Comparison of ENCODE assay signal across 26 cellular contexts in genomic region chr4:7451800-7452199, GRCh38. TPM values are rescaled to one million over a fixed set of nuclear protein-coding genes. Genes with fewer than 3 reads are reported as not detected.
"Had no signal": no experiment of that assay in that cellular context is flagged by ENCODE, and none has a peak within 500 bp of the region (broad histone marks: within the 10 kb centered on the region; RNA-seq: fewer than 3 reads in every experiment).

No MANE protein-coding gene starts in this region.

- H3K27ac ChIP-seq: dorsolateral prefrontal cortex, hepatocyte, parathyroid adenoma, psoas muscle, spleen, suprapubic skin, thyroid gland, vagina had no signal

- H3K9me3 ChIP-seq: psoas muscle, suprapubic skin, thyroid gland, vagina had no signal

- ATAC-seq: left colon, left ventricle myocardium superior had no signal

- H3K4me3 Mint-ChIP-seq: natural killer cell treated with Interleukin-12 subunit alpha and Interleukin-12 subunit beta and Interleukin-15 and Interleukin-18, amount 100 ng/mL, for 72 hours; type B pancreatic cell had no signal

- DNase-seq: cortex of kidney; dorsolateral prefrontal cortex; effector CD8-positive, alpha-beta T cell; foreskin melanocyte; head of caudate nucleus; left colon; mesenchymal stem cell; midbrain; psoas muscle; retina; spleen; stimulated activated CD4-positive, alpha-beta T cell treated with anti-CD3 and anti-CD28 coated beads, Interleukin-15, amount 100 ng/mL, for 24 hours; stimulated activated CD4-positive, alpha-beta T cell treated with anti-CD3 and anti-CD28 coated beads, Interleukin-1b, Interleukin-23, amount 100 ng/mL, for 48 hours; stimulated activated CD4-positive, alpha-beta T cell treated with anti-CD3 and anti-CD28 coated beads, Interleukin-4, amount 100 ng/mL, for 4 hours; stimulated activated naive CD4-positive, alpha-beta T cell; thyroid gland had no signal

- H3K4me1 ChIP-seq: parathyroid adenoma, psoas muscle, spleen, suprapubic skin, vagina had no signal

- H3K36me3 ChIP-seq: spleen, suprapubic skin, thyroid gland, vagina had no signal

- H3K9me3 Mint-ChIP-seq: natural killer cell treated with Interleukin-12 subunit alpha and Interleukin-12 subunit beta and Interleukin-15 and Interleukin-18, amount 100 ng/mL, for 72 hours; type B pancreatic cell had no signal

- H3K27me3 ChIP-seq: dorsolateral prefrontal cortex, hepatocyte, suprapubic skin, thyroid gland, vagina had no signal

- H3K27ac Mint-ChIP-seq: natural killer cell treated with Interleukin-12 subunit alpha and Interleukin-12 subunit beta and Interleukin-15 and Interleukin-18, amount 100 ng/mL, for 72 hours; type B pancreatic cell had no signal

- H3K36me3 Mint-ChIP-seq: natural killer cell treated with Interleukin-12 subunit alpha and Interleukin-12 subunit beta and Interleukin-15 and Interleukin-18, amount 100 ng/mL, for 72 hours; type B pancreatic cell had no signal

- H3K4me3 ChIP-seq: dorsolateral prefrontal cortex, hepatocyte, lung, psoas muscle, spleen, suprapubic skin, thyroid gland, vagina had no signal

- H3K27me3 Mint-ChIP-seq: type B pancreatic cell had no signal

RNA-seq across cellular contexts. Expression of gene PSAPL1, which starts 17.1 kb away (rescaled TPM):
- total RNA-seq: dorsolateral prefrontal cortex; kidney epithelial cell; left colon; left ventricle myocardium superior; natural killer cell treated with Interleukin-12 subunit alpha and Interleukin-12 subunit beta and Interleukin-15 and Interleukin-18, amount 100 ng/mL, for 72 hours; psoas muscle; skeletal muscle tissue; spleen; thyroid gland; vagina had no signal
